In the genomic region with DNA sequence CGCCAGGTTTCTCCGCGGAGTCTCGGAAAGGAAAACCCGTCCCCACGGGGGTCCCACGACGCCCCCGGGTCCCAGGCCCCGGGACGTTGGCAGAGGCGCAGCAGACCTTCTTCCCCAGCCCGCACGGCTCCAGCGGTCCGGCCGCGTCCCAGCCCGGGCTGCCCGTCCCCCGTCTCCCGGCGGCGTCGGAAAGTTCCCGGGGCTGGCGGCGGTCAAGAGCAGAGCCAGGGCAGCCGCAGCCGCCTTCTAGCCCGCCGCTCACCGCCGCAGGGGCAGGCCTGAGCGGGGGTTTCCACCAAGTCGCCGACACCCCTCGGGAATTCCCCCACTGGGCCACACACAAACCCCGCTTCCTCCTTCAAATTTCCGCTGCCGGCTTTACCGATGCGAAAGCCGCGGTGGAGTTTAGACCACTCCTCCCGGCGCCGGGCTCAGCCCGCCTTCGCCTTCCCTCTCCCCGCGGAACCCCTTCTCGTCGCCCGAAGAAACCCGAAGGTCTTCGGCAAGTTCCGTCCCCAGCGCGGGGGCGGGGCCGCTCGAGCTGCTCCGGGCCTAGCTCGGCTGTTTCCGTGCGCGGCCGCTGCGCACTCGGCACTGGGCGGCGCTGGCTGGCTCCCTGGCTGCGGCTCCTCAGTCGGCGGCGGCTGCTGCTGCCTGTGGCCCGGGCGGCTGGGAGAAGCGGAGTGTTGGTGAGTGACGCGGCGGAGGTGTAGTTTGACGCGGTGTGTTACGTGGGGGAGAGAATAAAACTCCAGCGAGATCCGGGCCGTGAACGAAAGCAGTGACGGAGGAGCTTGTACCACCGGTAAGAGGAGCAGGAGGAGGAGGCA, we compare ENCODE assay signal across 8 cellular contexts.
A peak's percentile ranks its signal among the peaks of the same experiment; 100 is the strongest.
DNase-seq lines count a peak whose midpoint lies in the region; ATAC-seq lines count a peak whose summit lies in the region.

CREB1 (plus strand) TSS at position 633 of the 830 bp plus-strand sequence. CDS start 25,674 bp downstream, outside the sequence.

- DNase-seq in AG08396 (ENCODE audit: low spot score) (peak; percentile 99), NCI-H345 treated with DMSO at 0.1 percent for 48 hours (lab: John Stamatoyannopoulos, UW; ENCODE audit: unreplicated experiment) (peak; percentile 85), iris pigment epithelial cell (ENCODE audit: low read depth) (peak; percentile 99)
- peak; percentile 99 to 100 (median 99) for DNase-seq in activated CD4-positive, CD25-positive, alpha-beta regulatory T cell (lab: John Stamatoyannopoulos, UW)
- DNase-seq in central memory CD4-positive, alpha-beta T cell: peak; percentile 100
- DNase-seq in stimulated activated CD4-positive, alpha-beta T cell treated with anti-CD3 and anti-CD28 coated beads, Interleukin-12 subunit alpha, Interleukin-12 subunit beta, amount 100 ng/mL, for 4 hours: peak; percentile 100

- ATAC-seq in GM19023 (IDR thresholded peaks at IDR 0.05; ENCODE audit: unreplicated experiment) (peak; percentile 87), HG03280 (IDR thresholded peaks at IDR 0.05; ENCODE audit: unreplicated experiment) (peak; percentile 86)

Comparison
In these comparisons a context has a peak if more than half of its experiments do, and no peak if none do; other contexts are left out.
1. Peak in every context shown above with its lines: DNase-seq and ATAC-seq.